12 cellular contexts compared by ENCODE assay signal in genomic region chr7:690478-691360, GRCh38.
"Had no signal": no experiment of that assay in that cellular context is flagged by ENCODE, and none has a peak within 500 bp of the region (broad histone marks: within the 10 kb centered on the region; RNA-seq: fewer than 3 reads in every experiment).

No MANE protein-coding gene starts in this region.

- DNase-seq: activated CD4-positive, alpha-beta T cell treated with anti-CD3 and anti-CD28 coated beads for 48 hours; activated naive CD4-positive, alpha-beta T cell treated with anti-CD3 and anti-CD28 coated beads, Interleukin-2, amount 50 U/mL, for 16 hours; brain microvascular endothelial cell; midbrain; naive B cell; stimulated activated CD4-positive, alpha-beta T cell treated with anti-CD3 and anti-CD28 coated beads, Interleukin-2, amount 100 ng/mL, for 48 hours; stimulated activated CD8-positive, alpha-beta memory T cell treated with anti-CD3 and anti-CD28 coated beads, Interleukin-4, amount 100 ng/mL, for 48 hours; stimulated activated naive CD8-positive, alpha-beta T cell treated with anti-CD3 and anti-CD28 coated beads, Interleukin-15, amount 100 ng/mL, for 72 hours; T1000; WERI-Rb-1 had no signal

- H3K4me3 ChIP-seq: gastroesophageal sphincter, thoracic aorta had no signal

- H3K27ac ChIP-seq: brain microvascular endothelial cell, gastroesophageal sphincter, thoracic aorta, WERI-Rb-1 had no signal

- H3K36me3 ChIP-seq: brain microvascular endothelial cell, thoracic aorta, WERI-Rb-1 had no signal

- H3K27me3 ChIP-seq: brain microvascular endothelial cell, gastroesophageal sphincter had no signal
